Comparison of ENCODE assay signal across 1 cellular context in genomic region chr15:63165166-63165859, GRCh38.
TF ChIP-seq lines count a peak whose summit lies in the region.

No MANE protein-coding gene starts in this region.

TF ChIP-seq in endothelial cell of umbilical vein, 7 proteins besides CTCF, POLR2A, EP300 and RAD21:
- no peak for TF ChIP-seq EZH2 (IDR thresholded peaks at IDR 0.05; ENCODE audit: borderline replicate concordance, low read depth, low read length, severe bottlenecking)
- TF ChIP-seq MYC (IDR thresholded peaks at IDR 0.05; ENCODE audit: low read depth, low read length), result no peak
- TF ChIP-seq GATA2 (IDR thresholded peaks at IDR 0.05; ENCODE audit: insufficient read depth, insufficient read length, low read depth, low read length), result no peak
- TF ChIP-seq FOS (IDR thresholded peaks at IDR 0.05; ENCODE audit: borderline replicate concordance, insufficient read depth, low read length), result no peak
- TF ChIP-seq JUN (IDR thresholded peaks at IDR 0.05; ENCODE audit: borderline replicate concordance, insufficient read depth, insufficient read length, low read depth), result no peak
- no peak for TF ChIP-seq MAX (IDR thresholded peaks at IDR 0.05; ENCODE audit: insufficient read depth, insufficient read length)
- TF ChIP-seq POLR2AphosphoS5 (IDR thresholded peaks at IDR 0.05; ENCODE audit: insufficient read depth, low read depth, low read length), result no peak
